Comparison of ENCODE assay signal across 2 cellular contexts in the genomic region with DNA sequence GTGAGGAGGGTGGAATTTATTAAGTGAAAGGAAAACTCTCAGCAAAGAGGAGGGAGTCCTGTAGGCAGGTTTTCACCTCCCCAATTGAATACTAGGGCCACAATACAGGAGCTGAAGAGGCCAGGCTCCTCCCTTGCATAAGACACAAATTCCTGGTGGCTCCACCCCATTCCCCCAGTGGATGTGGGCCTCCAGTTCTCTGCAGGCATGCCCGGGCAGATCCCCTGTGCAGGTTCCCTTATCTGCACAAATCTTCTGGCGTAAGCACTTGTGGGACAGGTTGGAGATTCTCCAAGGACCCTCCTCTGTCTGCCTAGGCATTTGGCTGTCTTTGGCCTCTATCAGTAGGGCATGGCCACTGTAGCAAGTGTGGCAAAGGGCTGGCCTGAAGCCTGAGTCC.
TF ChIP-seq lines count a peak whose summit lies in the region.

No MANE protein-coding gene starts in this region.

TF ChIP-seq in HepG2, 621 proteins besides CTCF, POLR2A, EP300 and RAD21:
- TF ChIP-seq, protein P1, sequence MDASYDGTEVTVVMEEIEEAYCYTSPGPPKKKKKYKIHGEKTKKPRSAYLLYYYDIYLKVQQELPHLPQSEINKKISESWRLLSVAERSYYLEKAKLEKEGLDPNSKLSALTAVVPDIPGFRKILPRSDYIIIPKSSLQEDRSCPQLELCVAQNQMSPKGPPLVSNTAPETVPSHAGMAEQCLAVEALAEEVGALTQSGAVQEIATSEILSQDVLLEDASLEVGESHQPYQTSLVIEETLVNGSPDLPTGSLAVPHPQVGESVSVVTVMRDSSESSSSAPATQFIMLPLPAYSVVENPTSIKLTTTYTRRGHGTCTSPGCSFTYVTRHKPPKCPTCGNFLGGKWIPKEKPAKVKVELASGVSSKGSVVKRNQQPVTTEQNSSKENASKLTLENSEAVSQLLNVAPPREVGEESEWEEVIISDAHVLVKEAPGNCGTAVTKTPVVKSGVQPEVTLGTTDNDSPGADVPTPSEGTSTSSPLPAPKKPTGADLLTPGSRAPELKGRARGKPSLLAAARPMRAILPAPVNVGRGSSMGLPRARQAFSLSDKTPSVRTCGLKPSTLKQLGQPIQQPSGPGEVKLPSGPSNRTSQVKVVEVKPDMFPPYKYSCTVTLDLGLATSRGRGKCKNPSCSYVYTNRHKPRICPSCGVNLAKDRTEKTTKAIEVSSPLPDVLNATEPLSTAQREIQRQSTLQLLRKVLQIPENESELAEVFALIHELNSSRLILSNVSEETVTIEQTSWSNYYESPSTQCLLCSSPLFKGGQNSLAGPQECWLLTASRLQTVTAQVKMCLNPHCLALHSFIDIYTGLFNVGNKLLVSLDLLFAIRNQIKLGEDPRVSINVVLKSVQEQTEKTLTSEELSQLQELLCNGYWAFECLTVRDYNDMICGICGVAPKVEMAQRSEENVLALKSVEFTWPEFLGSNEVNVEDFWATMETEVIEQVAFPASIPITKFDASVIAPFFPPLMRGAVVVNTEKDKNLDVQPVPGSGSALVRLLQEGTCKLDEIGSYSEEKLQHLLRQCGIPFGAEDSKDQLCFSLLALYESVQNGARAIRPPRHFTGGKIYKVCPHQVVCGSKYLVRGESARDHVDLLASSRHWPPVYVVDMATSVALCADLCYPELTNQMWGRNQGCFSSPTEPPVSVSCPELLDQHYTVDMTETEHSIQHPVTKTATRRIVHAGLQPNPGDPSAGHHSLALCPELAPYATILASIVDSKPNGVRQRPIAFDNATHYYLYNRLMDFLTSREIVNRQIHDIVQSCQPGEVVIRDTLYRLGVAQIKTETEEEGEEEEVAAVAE (CRISPR knock-in tag; IDR thresholded peaks at IDR 0.05; ENCODE audit: borderline replicate concordance): no peak
- peak; percentile 98 for TF ChIP-seq TP53 (CRISPR knock-in tag; conservative IDR thresholded peaks at IDR 0.05)
- no peak for TF ChIP-seq SYNCRIP (IDR thresholded peaks at IDR 0.05; ENCODE audit: insufficient read depth, low read depth, low read length)
- TF ChIP-seq NFATC3 (CRISPR knock-in tag; IDR thresholded peaks at IDR 0.05): no peak
- no peak for TF ChIP-seq ZFP82 (CRISPR knock-in tag; IDR thresholded peaks at IDR 0.05; ENCODE audit: borderline replicate concordance)

TF ChIP-seq in WTC11, 78 proteins besides CTCF, POLR2A, EP300 and RAD21 (continued from another document):
- TF ChIP-seq, protein P2, sequence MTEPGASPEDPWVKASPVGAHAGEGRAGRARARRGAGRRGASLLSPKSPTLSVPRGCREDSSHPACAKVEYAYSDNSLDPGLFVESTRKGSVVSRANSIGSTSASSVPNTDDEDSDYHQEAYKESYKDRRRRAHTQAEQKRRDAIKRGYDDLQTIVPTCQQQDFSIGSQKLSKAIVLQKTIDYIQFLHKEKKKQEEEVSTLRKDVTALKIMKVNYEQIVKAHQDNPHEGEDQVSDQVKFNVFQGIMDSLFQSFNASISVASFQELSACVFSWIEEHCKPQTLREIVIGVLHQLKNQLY (CRISPR knock-in tag; IDR thresholded peaks at IDR 0.05): no peak
- TF ChIP-seq, protein P3, sequence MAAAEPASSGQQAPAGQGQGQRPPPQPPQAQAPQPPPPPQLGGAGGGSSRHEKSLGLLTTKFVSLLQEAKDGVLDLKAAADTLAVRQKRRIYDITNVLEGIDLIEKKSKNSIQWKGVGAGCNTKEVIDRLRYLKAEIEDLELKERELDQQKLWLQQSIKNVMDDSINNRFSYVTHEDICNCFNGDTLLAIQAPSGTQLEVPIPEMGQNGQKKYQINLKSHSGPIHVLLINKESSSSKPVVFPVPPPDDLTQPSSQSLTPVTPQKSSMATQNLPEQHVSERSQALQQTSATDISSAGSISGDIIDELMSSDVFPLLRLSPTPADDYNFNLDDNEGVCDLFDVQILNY (CRISPR knock-in tag; IDR thresholded peaks at IDR 0.05): no peak
- no peak for TF ChIP-seq GTF2I (CRISPR knock-in tag; conservative IDR thresholded peaks at IDR 0.05)
- TF ChIP-seq, protein P4, sequence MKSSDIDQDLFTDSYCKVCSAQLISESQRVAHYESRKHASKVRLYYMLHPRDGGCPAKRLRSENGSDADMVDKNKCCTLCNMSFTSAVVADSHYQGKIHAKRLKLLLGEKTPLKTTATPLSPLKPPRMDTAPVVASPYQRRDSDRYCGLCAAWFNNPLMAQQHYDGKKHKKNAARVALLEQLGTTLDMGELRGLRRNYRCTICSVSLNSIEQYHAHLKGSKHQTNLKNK (CRISPR knock-in tag; IDR thresholded peaks at IDR 0.05): no peak
- no peak for TF ChIP-seq ZNF138 (CRISPR knock-in tag; conservative IDR thresholded peaks at IDR 0.05)
- TF ChIP-seq MYBL2 (CRISPR knock-in tag; IDR thresholded peaks at IDR 0.05): no peak
- TF ChIP-seq ZNF121 (CRISPR knock-in tag; IDR thresholded peaks at IDR 0.05): no peak
- TF ChIP-seq, protein P5, sequence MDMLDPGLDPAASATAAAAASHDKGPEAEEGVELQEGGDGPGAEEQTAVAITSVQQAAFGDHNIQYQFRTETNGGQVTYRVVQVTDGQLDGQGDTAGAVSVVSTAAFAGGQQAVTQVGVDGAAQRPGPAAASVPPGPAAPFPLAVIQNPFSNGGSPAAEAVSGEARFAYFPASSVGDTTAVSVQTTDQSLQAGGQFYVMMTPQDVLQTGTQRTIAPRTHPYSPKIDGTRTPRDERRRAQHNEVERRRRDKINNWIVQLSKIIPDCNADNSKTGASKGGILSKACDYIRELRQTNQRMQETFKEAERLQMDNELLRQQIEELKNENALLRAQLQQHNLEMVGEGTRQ (CRISPR knock-in tag; IDR thresholded peaks at IDR 0.05): no peak
- TF ChIP-seq, protein P6, sequence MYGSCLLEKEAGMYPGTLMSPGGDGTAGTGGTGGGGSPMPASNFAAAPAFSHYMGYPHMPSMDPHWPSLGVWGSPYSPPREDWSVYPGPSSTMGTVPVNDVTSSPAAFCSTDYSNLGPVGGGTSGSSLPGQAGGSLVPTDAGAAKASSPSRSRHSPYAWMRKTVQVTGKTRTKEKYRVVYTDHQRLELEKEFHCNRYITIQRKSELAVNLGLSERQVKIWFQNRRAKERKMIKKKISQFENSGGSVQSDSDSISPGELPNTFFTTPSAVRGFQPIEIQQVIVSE (CRISPR knock-in tag; IDR thresholded peaks at IDR 0.05; ENCODE audit: borderline replicate concordance): no peak
- TF ChIP-seq CBFB (CRISPR knock-in tag; IDR thresholded peaks at IDR 0.05; ENCODE audit: low read depth): no peak
- TF ChIP-seq KAT7 (CRISPR knock-in tag; IDR thresholded peaks at IDR 0.05; ENCODE audit: borderline replicate concordance): no peak
- no peak for TF ChIP-seq SOX15 (CRISPR knock-in tag; IDR thresholded peaks at IDR 0.05)
- no peak for TF ChIP-seq GRHL2 (CRISPR knock-in tag; IDR thresholded peaks at IDR 0.05; ENCODE audit: insufficient replicate concordance, severe bottlenecking)
- no peak for TF ChIP-seq ELF4 (CRISPR knock-in tag; IDR thresholded peaks at IDR 0.05; ENCODE audit: low read depth)
- no peak for TF ChIP-seq ZNF396 (CRISPR knock-in tag; IDR thresholded peaks at IDR 0.05; ENCODE audit: borderline replicate concordance)
- TF ChIP-seq EMX1 (CRISPR knock-in tag; IDR thresholded peaks at IDR 0.05): no peak
- TF ChIP-seq PRRX2 (CRISPR knock-in tag; IDR thresholded peaks at IDR 0.05): no peak
